11 cellular contexts compared by ENCODE assay signal in the genomic region with DNA sequence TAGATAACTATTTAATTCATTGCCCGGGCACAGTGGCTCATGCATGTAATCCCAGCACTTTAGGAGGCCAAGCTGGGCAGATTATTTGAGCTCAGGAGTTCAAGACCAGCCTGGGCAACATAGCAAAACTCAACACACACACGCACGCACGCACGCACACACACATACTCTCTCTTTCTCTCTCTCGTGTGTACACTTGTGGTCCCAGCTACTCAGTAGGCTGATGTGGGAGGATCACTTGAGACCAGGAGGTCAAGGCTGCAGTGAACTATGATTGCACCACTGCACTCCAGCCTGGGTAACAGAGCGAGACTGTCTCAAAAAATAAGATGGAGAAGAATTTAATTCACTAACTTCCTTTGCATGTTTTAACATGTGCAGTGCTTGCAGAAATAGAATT.
"Had no signal": no experiment of that assay in that cellular context is flagged by ENCODE, and none has a peak within 500 bp of the region (broad histone marks: within the 10 kb centered on the region; RNA-seq: fewer than 3 reads in every experiment).

No MANE protein-coding gene starts in this region.

- ATAC-seq: activated CD4-positive, CD25-positive, alpha-beta regulatory T cell treated with anti-CD3 and anti-CD28 coated beads, Interleukin-2, amount 50 U/mL, for 24 hours; lower lobe of right lung; pancreas had no signal

- H3K9me3 ChIP-seq: lower lobe of right lung, pancreas, SJSA1 had no signal

- H3K27me3 ChIP-seq: dorsolateral prefrontal cortex, pancreas, SJSA1 had no signal

- DNase-seq: activated CD4-positive, alpha-beta T cell treated with anti-CD3 and anti-CD28 coated beads, Interleukin-2, amount 50 U/mL, for 1 hour; activated naive CD4-positive, alpha-beta T cell treated with Interleukin-2 at 50 U/mL for 16 hours; activated T-cell treated with anti-CD3 and anti-CD28 coated beads for 4 hours; dorsolateral prefrontal cortex; hippocampal formation; lower lobe of right lung; pancreas; stimulated activated CD4-positive, alpha-beta T cell treated with anti-CD3 and anti-CD28 coated beads, Interleukin-4, amount 100 ng/mL, for 1 hour; stimulated activated naive CD4-positive, alpha-beta T cell had no signal

- H3K36me3 ChIP-seq: pancreas had no signal

- FAIRE-seq: pancreas had no signal

- H3K4me3 ChIP-seq: dorsolateral prefrontal cortex, lower lobe of right lung, pancreas, SJSA1 had no signal

- H3K27ac ChIP-seq: dorsolateral prefrontal cortex, lower lobe of right lung, pancreas, SJSA1 had no signal
